8 cellular contexts compared by ENCODE assay signal in genomic region chr19:57410748-57411671, GRCh38. TPM values are rescaled to one million over a fixed set of nuclear protein-coding genes. Genes with fewer than 3 reads are reported as not detected.
DNase-seq lines count a peak whose midpoint lies in the region; ATAC-seq and TF ChIP-seq lines count a peak whose summit lies in the region.

Gene ZNF17, plus strand, starts transcription at chr19:57411161. Its CDS starts 2,455 bp downstream, at chr19:57413616.

- TF ChIP-seq POLR2A in right lobe of liver (IDR thresholded peaks at IDR 0.05) = no peak

- H3K4me3 ChIP-seq in CD4-positive, CD25-positive, alpha-beta regulatory T cell (ENCODE audit: low read depth, low read length) = peak within 1 kb of the TSS; percentile 90
- H3K4me3 ChIP-seq in dorsolateral prefrontal cortex (peak within 1 kb of the TSS; percentile 58 to 100 (median 95)), right lobe of liver (peak within 1 kb of the TSS; percentile 86 to 97 (median 93))

- peaks cover 6 to 23% (median 14%) of the 10 kb centered on the region in 7 donors for H3K9me3 Mint-ChIP-seq in CD4-positive, CD25-positive, alpha-beta regulatory T cell

- WGBS in right lobe of liver (ENCODE audit: insufficient coverage, low coverage, low lambda C conversion rate, missing lambda C conversion rate) = 3% methylated on average over 38 of the region's 59 CpGs

- peak within 1 kb of the TSS; percentile 63 for H3K27ac ChIP-seq in CD4-positive, CD25-positive, alpha-beta regulatory T cell (ENCODE audit: insufficient read depth, low read length, poor library complexity, severe bottlenecking)
- peak within 1 kb of the TSS in 43 of 59 donors; percentile 24 to 87 (median 62) for H3K27ac ChIP-seq in dorsolateral prefrontal cortex
- peak within 1 kb of the TSS in 2 of 3 donors; percentile 17 to 37 for H3K27ac ChIP-seq in right lobe of liver

- H3K4me1 Mint-ChIP-seq in CD4-positive, CD25-positive, alpha-beta regulatory T cell = peaks cover 16 to 36% (median 23%) of the 10 kb centered on the region in 4 donors

- DNase-seq in CD4-positive, CD25-positive, alpha-beta regulatory T cell = peak; percentile 89 to 96 (median 91)
- DNase-seq in NCI-H82 (lab: John Stamatoyannopoulos, UW) (peak; percentile 97), dorsolateral prefrontal cortex (peak; percentile 92 to 97 (median 96)), right lobe of liver (peak; percentile 94 to 97 (median 96))
- peak; percentile 91 to 92 for DNase-seq in activated CD4-positive, alpha-beta T cell treated with anti-CD3 and anti-CD28 coated beads, Interleukin-2, amount 50 U/mL, for 4 hours
- DNase-seq in stimulated activated CD4-positive, alpha-beta T cell treated with anti-CD3 and anti-CD28 coated beads, Interleukin-4, amount 100 ng/mL, for 24 hours = peak; percentile 96

- H3K27me3 ChIP-seq in CD4-positive, CD25-positive, alpha-beta regulatory T cell (ENCODE audit: control insufficient read depth, insufficient read depth, low read length) = no peaks in the 10 kb centered on the region
- H3K27me3 ChIP-seq in dorsolateral prefrontal cortex (no peaks in the 10 kb centered on the region), right lobe of liver (no peaks in the 10 kb centered on the region)

- peaks cover 14% of the 10 kb centered on the region for H3K4me1 ChIP-seq in CD4-positive, CD25-positive, alpha-beta regulatory T cell (ENCODE audit: control insufficient read depth, insufficient read depth, low read length, poor library complexity, severe bottlenecking)
- H3K4me1 ChIP-seq in right lobe of liver = peaks cover 0 to 15% (median 2%) of the 10 kb centered on the region in 4 donors

- H3K9me3 ChIP-seq in CD4-positive, CD25-positive, alpha-beta regulatory T cell (ENCODE audit: control insufficient read depth in 2 of 2, low read length in 2 of 2) = peaks cover 10 to 12% of the 10 kb centered on the region in 2 experiments
- H3K9me3 ChIP-seq in right lobe of liver = no peaks in the 10 kb centered on the region

- TF ChIP-seq CTCF in dorsolateral prefrontal cortex (IDR thresholded peaks at IDR 0.05 in 54 of 56, conservative IDR thresholded peaks at IDR 0.05 in 2 of 56; ENCODE audit: low read depth in 1 of 56, partially characterized antibody in 56 of 56) (peak in 26 of 56 donors; percentile 4 to 52 (median 28)), right lobe of liver (IDR thresholded peaks at IDR 0.05) (no peak)

- intact Hi-C loops in dorsolateral prefrontal cortex (cut with DNase I) (loop anchor here in 1 of 2 donors (2.0 kb wide), 1 partner anchor 24 kb away; the partner anchor contains the start of gene ZNF749), right lobe of liver (cut with DNase I) (no loop called here)

- H3K36me3 Mint-ChIP-seq in CD4-positive, CD25-positive, alpha-beta regulatory T cell = peaks cover 36% of the 10 kb centered on the region

- H3K36me3 ChIP-seq in CD4-positive, CD25-positive, alpha-beta regulatory T cell (ENCODE audit: control insufficient read depth, insufficient read depth, low read length) = peaks cover 22% of the 10 kb centered on the region
- peaks cover 0 to 5% (median 0%) of the 10 kb centered on the region in 4 donors for H3K36me3 ChIP-seq in right lobe of liver

- H3K27ac Mint-ChIP-seq in CD4-positive, CD25-positive, alpha-beta regulatory T cell = peak within 1 kb of the TSS; percentile 38 to 94 (median 92)

- no peaks in the 10 kb centered on the region for H3K27me3 Mint-ChIP-seq in CD4-positive, CD25-positive, alpha-beta regulatory T cell

- peak; percentile 100 for ATAC-seq in CD4-positive, CD25-positive, alpha-beta regulatory T cell (ENCODE audit: low read depth in 2 of 2)
- ATAC-seq in GM19438 (IDR thresholded peaks at IDR 0.05; ENCODE audit: low read depth, unreplicated experiment) (peak; percentile 99), HG03571 (IDR thresholded peaks at IDR 0.05; ENCODE audit: unreplicated experiment) (peak; percentile 96), right lobe of liver (peak; percentile 100)

- peak within 1 kb of the TSS; percentile 94 to 100 (median 96) for H3K4me3 Mint-ChIP-seq in CD4-positive, CD25-positive, alpha-beta regulatory T cell

RNA-seq across cellular contexts. Expression of gene ZNF17, which starts in this region (rescaled TPM):
- total RNA-seq in CD4-positive, CD25-positive, alpha-beta regulatory T cell = 5.6 TPM
- 1 to 10 TPM; 2.9 to 9.7 (median 5.3) TPM for polyA plus RNA-seq in CD4-positive, CD25-positive, alpha-beta regulatory T cell
- total RNA-seq in dorsolateral prefrontal cortex (10 to 100 TPM; 17.8 to 56.1 (median 33.0) TPM), right lobe of liver (1 to 10 TPM; 1.8 to 4.6 (median 3.4) TPM)

Comparison
In these comparisons a context has a peak if more than half of its experiments do, and no peak if none do; other contexts are left out.
1. Peak in every context shown above with its lines: DNase-seq, ATAC-seq, H3K4me3 ChIP-seq and H3K27ac ChIP-seq.